ENCODE assay signal across 8 cellular contexts in the genomic region with DNA sequence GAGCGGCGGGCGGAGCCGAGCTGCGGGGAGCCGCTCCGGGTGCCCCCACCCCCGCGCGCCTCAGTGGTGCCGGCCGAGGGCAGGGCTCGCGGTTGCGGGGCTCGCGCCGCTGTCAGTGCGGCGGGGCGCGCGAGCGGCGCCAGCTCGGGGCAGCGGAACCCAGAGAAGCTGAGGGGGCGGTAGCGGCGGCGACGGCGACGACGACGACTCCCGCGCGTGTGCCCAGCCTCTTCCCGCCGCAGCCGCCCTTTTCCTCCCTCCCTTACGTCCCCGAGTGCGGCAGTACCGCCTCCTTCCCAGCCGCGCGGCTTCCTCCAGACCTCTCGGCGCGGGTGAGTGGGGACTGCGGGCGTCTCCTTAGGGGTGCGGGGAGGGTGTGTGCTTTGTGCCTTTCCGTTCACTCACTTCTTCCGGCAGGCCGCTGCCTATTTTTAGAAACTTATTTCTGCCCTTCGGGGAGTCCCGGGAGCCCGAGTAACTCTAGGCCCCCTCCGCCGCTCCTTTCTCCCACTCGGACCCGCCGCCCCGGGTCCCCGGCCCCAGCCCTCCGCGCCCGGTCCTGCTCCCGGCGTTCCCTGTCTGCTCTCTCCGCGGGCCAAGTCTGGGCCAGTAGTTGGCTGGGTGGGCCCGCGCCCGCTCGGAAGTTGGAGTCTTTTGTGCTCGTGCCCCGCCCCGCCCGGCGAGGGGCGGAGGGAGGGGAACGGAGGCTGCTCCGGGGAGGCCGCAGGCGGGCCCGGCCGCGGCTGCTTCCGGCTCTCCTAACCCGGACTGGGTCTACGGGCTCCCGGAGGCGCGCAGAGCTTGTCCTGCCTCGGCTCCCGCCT. TPM values are rescaled to one million over a fixed set of nuclear protein-coding genes. Genes with fewer than 3 reads are reported as not detected.
DNase-seq lines count a peak whose midpoint lies in the region; ATAC-seq and TF ChIP-seq lines count a peak whose summit lies in the region.

A gene (plus strand): TSS at position 112 of the 824 bp plus-strand sequence. CDS start 78,164 bp downstream, outside the sequence.

- H3K9me3 Mint-ChIP-seq in chondrocyte (ENCODE audit: low read depth), result no peaks in the 10 kb centered on the region

- peak; percentile 21 for ATAC-seq in GM18873 (IDR thresholded peaks at IDR 0.05; ENCODE audit: low FRiP score, unreplicated experiment)
- ATAC-seq in HG03135 (IDR thresholded peaks at IDR 0.05; ENCODE audit: unreplicated experiment), result peak; percentile 48

- no peaks in the 10 kb centered on the region for H3K27me3 ChIP-seq in layer of hippocampus (ENCODE audit: control insufficient read depth, insufficient read depth, low read length)

- DNase-seq in AG08395 (ENCODE audit: low spot score) (peak; percentile 80), NCI-H345 (lab: John Stamatoyannopoulos, UW) (peak; percentile 89), chondrocyte (ENCODE audit: low spot score) (peak; percentile 95)
- DNase-seq in activated CD4-positive, alpha-beta T cell treated with anti-CD3 and anti-CD28 coated beads for 1 hour, result peak; percentile 61
- peak; percentile 55 to 76 for DNase-seq in stimulated activated CD4-positive, alpha-beta T cell treated with anti-CD3 and anti-CD28 coated beads, Interleukin-1b, Interleukin-23, amount 100 ng/mL, for 4 hours (ENCODE audit: low read depth in 2 of 2)

- peak within 1 kb of the TSS; percentile 99 for H3K4me3 Mint-ChIP-seq in chondrocyte (ENCODE audit: unreplicated experiment)

- peak within 1 kb of the TSS; percentile 99 for H3K27ac ChIP-seq in layer of hippocampus (ENCODE audit: low read depth, low read length)

- no peaks in the 10 kb centered on the region for H3K27me3 Mint-ChIP-seq in chondrocyte (ENCODE audit: low read depth)

- no peak for TF ChIP-seq CTCF in chondrocyte (IDR thresholded peaks at IDR 0.05)

- peak within 1 kb of the TSS; percentile 99 for H3K27ac Mint-ChIP-seq in chondrocyte (ENCODE audit: unreplicated experiment)

- peaks cover 3% of the 10 kb centered on the region for H3K36me3 Mint-ChIP-seq in chondrocyte (ENCODE audit: low read depth)

- H3K4me1 Mint-ChIP-seq in chondrocyte (ENCODE audit: low read depth), result peaks cover 49% of the 10 kb centered on the region

RNA-seq across cellular contexts. Expression of the gene that starts here (rescaled TPM):
- total RNA-seq in chondrocyte, result 78.7 to 169 TPM (median 168 TPM) in 3 replicates

Comparison
In these comparisons a context has a peak if more than half of its experiments do, and no peak if none do; other contexts are left out.
1. Peak in every context shown above with its lines: DNase-seq, ATAC-seq and H3K27ac ChIP-seq.